In the genomic region with DNA sequence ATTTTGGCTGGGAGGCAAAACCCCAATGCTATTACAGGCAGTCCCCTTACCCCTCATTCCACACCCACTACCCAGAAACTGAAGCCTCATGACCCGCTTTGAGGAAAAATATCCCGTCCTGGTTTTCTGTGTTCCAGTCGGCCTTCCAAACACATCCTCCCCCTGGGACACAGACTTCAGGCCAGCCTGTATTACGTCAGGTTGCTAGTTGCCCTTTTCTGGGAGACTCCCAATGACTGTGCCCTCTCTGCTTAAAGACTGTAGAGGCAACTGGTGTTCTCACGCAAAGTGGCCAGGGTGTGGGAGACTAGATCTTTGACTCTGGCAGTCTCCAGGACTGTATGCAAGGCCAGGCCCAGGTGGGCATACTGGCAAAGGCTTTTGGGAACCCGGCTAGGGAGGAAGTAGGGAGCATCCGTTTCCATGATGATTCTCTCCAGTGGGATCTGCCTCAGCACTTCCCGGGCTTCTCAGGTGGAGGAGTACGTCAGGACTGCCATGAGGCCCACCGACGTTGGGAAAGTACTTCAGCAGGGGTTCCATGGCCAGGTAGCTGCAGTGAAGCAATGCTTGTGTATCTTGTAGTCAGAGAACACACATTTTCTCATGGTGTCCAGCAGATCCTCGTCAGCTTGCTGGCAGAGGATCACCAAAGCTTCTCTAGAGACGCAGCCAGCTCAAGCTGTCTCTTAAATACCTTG, we compare ENCODE assay signal across 1 cellular context.
TF ChIP-seq lines count a peak whose summit lies in the region.

No MANE protein-coding gene starts in this region.

TF ChIP-seq in HepG2, 621 proteins besides CTCF, POLR2A, EP300 and RAD21:
- no peak for TF ChIP-seq SAFB2 (CRISPR knock-in tag; IDR thresholded peaks at IDR 0.05; ENCODE audit: borderline replicate concordance, low read depth)
- TF ChIP-seq NFIB (CRISPR knock-in tag; IDR thresholded peaks at IDR 0.05; ENCODE audit: borderline replicate concordance): 0 out of 2 replicates have a peak, but pooled peaks have one; percentile 69
